Comparison of ENCODE assay signal across 16 cellular contexts in genomic region chr17:50257574-50258224, GRCh38. TPM values are rescaled to one million over a fixed set of nuclear protein-coding genes. Genes with fewer than 3 reads are reported as not detected.
DNase-seq lines count a peak whose midpoint lies in the region; ATAC-seq and TF ChIP-seq lines count a peak whose summit lies in the region.
"Had no signal": no experiment of that assay in that cellular context is flagged by ENCODE, and none has a peak within 500 bp of the region (broad histone marks: within the 10 kb centered on the region; RNA-seq: fewer than 3 reads in every experiment).

No MANE protein-coding gene starts in this region.

- H3K4me1 ChIP-seq in gastroesophageal sphincter (peaks cover 0 to 34% (median 4%) of the 10 kb centered on the region in 3 donors), upper lobe of right lung (no peaks in the 10 kb centered on the region)
- H3K4me1 ChIP-seq: SJCRH30 had no signal

- no CpG with 5 or more reads among the region's 18 CpGs for WGBS in gastroesophageal sphincter (ENCODE audit: low coverage in 1 of 2), 2 donors

- POLR2A ChIA-PET in activated CD4-positive, alpha-beta memory T cell treated with anti-CD3 and anti-CD28 coated beads for 36 hours (lab: Charles Lee), result no interaction called here

- peaks cover 4% of the 10 kb centered on the region for H3K9me3 Mint-ChIP-seq in nephron
- no peaks in the 10 kb centered on the region for H3K9me3 Mint-ChIP-seq in activated naive CD8-positive, alpha-beta T cell treated with anti-CD3 and anti-CD28 coated beads for 36 hours
- no peaks in the 10 kb centered on the region for H3K9me3 Mint-ChIP-seq in activated CD4-positive, alpha-beta memory T cell treated with anti-CD3 and anti-CD28 coated beads for 36 hours

- peak overlapping the region; percentile 69 to 99 (median 93) for H3K27ac Mint-ChIP-seq in nephron
- no peak overlapping the region for H3K27ac Mint-ChIP-seq in activated naive CD8-positive, alpha-beta T cell treated with anti-CD3 and anti-CD28 coated beads for 36 hours
- no peak overlapping the region for H3K27ac Mint-ChIP-seq in activated CD4-positive, alpha-beta memory T cell treated with anti-CD3 and anti-CD28 coated beads for 36 hours
- H3K27ac Mint-ChIP-seq: activated CD8-positive, alpha-beta T cell treated with anti-CD3 and anti-CD28 coated beads, Interleukin-2, amount 10 ng/mL, durations not matched to agents 7 days and 5 days had no signal

- no peak for TF ChIP-seq EP300 in gastroesophageal sphincter (IDR thresholded peaks at IDR 0.05)

- peak overlapping the region in 2 of 3 experiments; percentile 26 to 34 for H3K4me3 Mint-ChIP-seq in nephron
- no peak overlapping the region for H3K4me3 Mint-ChIP-seq in activated naive CD8-positive, alpha-beta T cell treated with anti-CD3 and anti-CD28 coated beads for 36 hours
- H3K4me3 Mint-ChIP-seq in activated CD4-positive, alpha-beta memory T cell treated with anti-CD3 and anti-CD28 coated beads for 36 hours, result no peak overlapping the region
- H3K4me3 Mint-ChIP-seq: activated CD8-positive, alpha-beta T cell treated with anti-CD3 and anti-CD28 coated beads, Interleukin-2, amount 10 ng/mL, durations not matched to agents 7 days and 5 days had no signal

- H3K9me3 ChIP-seq in gastroesophageal sphincter (no peaks in the 10 kb centered on the region), upper lobe of right lung (no peaks in the 10 kb centered on the region)
- H3K9me3 ChIP-seq: SJCRH30, stomach had no signal

- H3K27ac ChIP-seq in gastroesophageal sphincter, result peak overlapping the region in 3 of 4 donors; percentile 26 to 61 (median 35)
- H3K27ac ChIP-seq in upper lobe of right lung, result no peak overlapping the region
- H3K27ac ChIP-seq: KMS-11, SJCRH30, stomach had no signal

- TF ChIP-seq CTCF in gastroesophageal sphincter (IDR thresholded peaks at IDR 0.05) (no peak), nephron (IDR thresholded peaks at IDR 0.05; ENCODE audit: unreplicated experiment in 3 of 3) (no peak), upper lobe of right lung (IDR thresholded peaks at IDR 0.05) (no peak)

- H3K27me3 Mint-ChIP-seq in nephron (ENCODE audit: low read depth), result peaks cover 13% of the 10 kb centered on the region
- no peaks in the 10 kb centered on the region for H3K27me3 Mint-ChIP-seq in activated naive CD8-positive, alpha-beta T cell treated with anti-CD3 and anti-CD28 coated beads for 36 hours
- peaks cover 10% of the 10 kb centered on the region for H3K27me3 Mint-ChIP-seq in activated CD4-positive, alpha-beta memory T cell treated with anti-CD3 and anti-CD28 coated beads for 36 hours

- CTCF ChIA-PET in activated CD4-positive, alpha-beta memory T cell treated with anti-CD3 and anti-CD28 coated beads for 36 hours (lab: Charles Lee), result no interaction called here

- peak; percentile 52 for DNase-seq in activated effector memory CD4-positive, alpha-beta T cell treated with anti-CD3 and anti-CD28 coated beads, Interleukin-2, amount 50 U/mL, for 16 hours
- DNase-seq in activated effector memory CD4-positive, alpha-beta T cell treated with Interleukin-2 at 50 U/mL for 16 hours, result no peak
- no peak for DNase-seq in upper lobe of right lung
- DNase-seq in activated naive CD8-positive, alpha-beta T cell treated with anti-CD3 and anti-CD28 coated beads for 36 hours, result no peak
- DNase-seq in activated CD4-positive, alpha-beta memory T cell treated with anti-CD3 and anti-CD28 coated beads for 36 hours, result no peak
- DNase-seq in NCI-H1417 treated with DMSO at 0.1 percent for 48 hours (lab: John Stamatoyannopoulos, UW), result no peak
- DNase-seq: activated CD8-positive, alpha-beta T cell treated with anti-CD3 and anti-CD28 coated beads, Interleukin-2, amount 10 ng/mL, durations not matched to agents 7 days and 5 days; DMS79 treated with DMSO at 0.1 percent for 48 hours; mammary epithelial cell; NCI-H345; SJCRH30; stomach had no signal

- peaks cover 55% of the 10 kb centered on the region for H3K4me1 Mint-ChIP-seq in nephron
- H3K4me1 Mint-ChIP-seq in activated naive CD8-positive, alpha-beta T cell treated with anti-CD3 and anti-CD28 coated beads for 36 hours, result no peaks in the 10 kb centered on the region
- H3K4me1 Mint-ChIP-seq in activated CD4-positive, alpha-beta memory T cell treated with anti-CD3 and anti-CD28 coated beads for 36 hours (ENCODE audit: low read depth), result no peaks in the 10 kb centered on the region

- intact Hi-C loops in upper lobe of right lung (cut with DNase I), result no loop called here
- intact Hi-C loops in activated CD4-positive, alpha-beta memory T cell treated with anti-CD3 and anti-CD28 coated beads for 36 hours (cut with micrococcal nuclease), result no loop called here

- H3K36me3 ChIP-seq in gastroesophageal sphincter, result no peaks in the 10 kb centered on the region
- no peaks in the 10 kb centered on the region for H3K36me3 ChIP-seq in upper lobe of right lung
- H3K36me3 ChIP-seq: SJCRH30, stomach had no signal

- no peak overlapping the region for H3K4me3 ChIP-seq in gastroesophageal sphincter
- no peak overlapping the region for H3K4me3 ChIP-seq in upper lobe of right lung
- H3K4me3 ChIP-seq: SJCRH30, stomach had no signal

- no peak for TF ChIP-seq POLR2A in gastroesophageal sphincter (IDR thresholded peaks at IDR 0.05)

- no peaks in the 10 kb centered on the region for H3K36me3 Mint-ChIP-seq in nephron (ENCODE audit: low read depth)
- H3K36me3 Mint-ChIP-seq in activated naive CD8-positive, alpha-beta T cell treated with anti-CD3 and anti-CD28 coated beads for 36 hours, result no peaks in the 10 kb centered on the region
- H3K36me3 Mint-ChIP-seq in activated CD4-positive, alpha-beta memory T cell treated with anti-CD3 and anti-CD28 coated beads for 36 hours, result no peaks in the 10 kb centered on the region

- peaks cover 12% of the 10 kb centered on the region for H3K27me3 ChIP-seq in gastroesophageal sphincter
- H3K27me3 ChIP-seq in upper lobe of right lung, result no peaks in the 10 kb centered on the region
- H3K27me3 ChIP-seq: stomach had no signal

- ATAC-seq in gastroesophageal sphincter (peak; percentile 37), upper lobe of right lung (peak; percentile 29)
- ATAC-seq: activated CD8-positive, alpha-beta T cell treated with anti-CD3 and anti-CD28 coated beads, Interleukin-2, amount 10 ng/mL, durations not matched to agents 7 days and 5 days; HCT116 had no signal

RNA-seq across cellular contexts. Expression of gene TMEM92, which starts 16.6 kb away (rescaled TPM):
- total RNA-seq in gastroesophageal sphincter (under 1 TPM in 1 of 4 donors, not detected in 3; 0.16 TPM), upper lobe of right lung (11.3 TPM)
- total RNA-seq in activated naive CD8-positive, alpha-beta T cell treated with anti-CD3 and anti-CD28 coated beads for 36 hours, result not detected
- under 1 TPM in 1 of 2 experiments, not detected in 1; 0.07 TPM for total RNA-seq in activated CD4-positive, alpha-beta memory T cell treated with anti-CD3 and anti-CD28 coated beads for 36 hours
- total RNA-seq: activated CD8-positive, alpha-beta T cell treated with anti-CD3 and anti-CD28 coated beads, Interleukin-2, amount 10 ng/mL, durations not matched to agents 7 days and 5 days; SJCRH30 had no signal

RNA-seq across cellular contexts. Expression of gene COL1A1, which starts 56.3 kb away (rescaled TPM):
- 10 to 100 TPM; 14.6 to 92.9 (median 69.7) TPM for total RNA-seq in gastroesophageal sphincter
- total RNA-seq in upper lobe of right lung, result 154 TPM
- total RNA-seq in activated naive CD8-positive, alpha-beta T cell treated with anti-CD3 and anti-CD28 coated beads for 36 hours, result under 1 TPM; 0.72 to 0.78 TPM
- 1 to 10 TPM; 2.3 to 3.7 TPM for total RNA-seq in activated CD4-positive, alpha-beta memory T cell treated with anti-CD3 and anti-CD28 coated beads for 36 hours

Comparison
In these comparisons a context has a peak if more than half of its experiments do, and no peak if none do; other contexts are left out.
1. H3K27ac Mint-ChIP-seq: peak in nephron (3 of 3); none in activated naive CD8-positive, alpha-beta T cell treated with anti-CD3 and anti-CD28 coated beads for 36 hours (single experiment) and activated CD4-positive, alpha-beta memory T cell treated with anti-CD3 and anti-CD28 coated beads for 36 hours (single experiment).
2. H3K4me3 Mint-ChIP-seq: peak in nephron (2 of 3); none in activated naive CD8-positive, alpha-beta T cell treated with anti-CD3 and anti-CD28 coated beads for 36 hours (single experiment) and activated CD4-positive, alpha-beta memory T cell treated with anti-CD3 and anti-CD28 coated beads for 36 hours (single experiment).
3. RNA of gene TMEM92, which starts 16.6 kb away (total RNA-seq): 11.3 TPM in upper lobe of right lung (single experiment); 0.07 TPM in activated CD4-positive, alpha-beta memory T cell treated with anti-CD3 and anti-CD28 coated beads for 36 hours, not detected in activated naive CD8-positive, alpha-beta T cell treated with anti-CD3 and anti-CD28 coated beads for 36 hours and 0.16 TPM in gastroesophageal sphincter; every median in the first group is over 10 times any median in the second.